Comparison of ENCODE assay signal across 9 cellular contexts in genomic region chr12:51183816-51184215, GRCh38. TPM values are rescaled to one million over a fixed set of nuclear protein-coding genes. Genes with fewer than 3 reads are reported as not detected.
DNase-seq lines count a peak whose midpoint lies in the region; ATAC-seq and TF ChIP-seq lines count a peak whose summit lies in the region.
"Had no signal": no experiment of that assay in that cellular context is flagged by ENCODE, and none has a peak within 500 bp of the region (broad histone marks: within the 10 kb centered on the region; RNA-seq: fewer than 3 reads in every experiment).

No MANE protein-coding gene starts in this region.

- H3K4me3 ChIP-seq in right atrium auricular region, result no peak overlapping the region
- H3K4me3 ChIP-seq in hepatocyte, result no peak overlapping the region
- H3K4me3 ChIP-seq: SJSA1 had no signal

- no peaks in the 10 kb centered on the region for H4K20me1 ChIP-seq in hepatocyte (ENCODE audit: insufficient read depth, poor library complexity, severe bottlenecking)

- TF ChIP-seq CTCF in right atrium auricular region (IDR thresholded peaks at IDR 0.05) (no peak), hepatocyte (IDR thresholded peaks at IDR 0.05; ENCODE audit: poor library complexity) (no peak)

- H3K4me2 ChIP-seq in hepatocyte, result no peak overlapping the region

- H3K27me3 ChIP-seq in right atrium auricular region (no peaks in the 10 kb centered on the region), hepatocyte (no peaks in the 10 kb centered on the region)
- H3K27me3 ChIP-seq: SJSA1 had no signal

- H3K36me3 ChIP-seq in right atrium auricular region, result no peaks in the 10 kb centered on the region
- H3K36me3 ChIP-seq in hepatocyte (replicated peaks; ENCODE audit: insufficient read depth, low read depth), result no peaks in the 10 kb centered on the region
- H3K36me3 ChIP-seq: SJSA1 had no signal

- ATAC-seq in Right ventricle myocardium inferior, result peak; percentile 74
- ATAC-seq in HG02798 (IDR thresholded peaks at IDR 0.05; ENCODE audit: poor library complexity, unreplicated experiment), result no peak
- no peak for ATAC-seq in HG02973 (IDR thresholded peaks at IDR 0.05; ENCODE audit: unreplicated experiment)

- DNase-seq in Right ventricle myocardium inferior (ENCODE audit: missing footprints) (no peak), right atrium auricular region (ENCODE audit: low spot score) (no peak), SW480 (ENCODE audit: low spot score) (peak; percentile 12), hepatocyte (ENCODE audit: low spot score) (peak; percentile 61), HCEC 1CT (no peak)
- DNase-seq in activated effector memory CD4-positive, alpha-beta T cell treated with anti-CD3 and anti-CD28 coated beads, Interleukin-2, amount 50 U/mL, for 16 hours, result no peak

- H3K4me1 ChIP-seq in right atrium auricular region (no peaks in the 10 kb centered on the region), hepatocyte (ENCODE audit: insufficient read depth) (no peaks in the 10 kb centered on the region)
- H3K4me1 ChIP-seq: SJSA1 had no signal

- 49% methylated on average over 3 of the region's 3 CpGs for WGBS in hepatocyte (ENCODE audit: low lambda C conversion rate, missing lambda C conversion rate)

- no peaks in the 10 kb centered on the region for H3K79me2 ChIP-seq in hepatocyte

- no peak overlapping the region for H2AFZ ChIP-seq in hepatocyte

- H3K9me3 ChIP-seq in right atrium auricular region, result no peaks in the 10 kb centered on the region
- H3K9me3 ChIP-seq in hepatocyte (ENCODE audit: low read depth), result no peaks in the 10 kb centered on the region
- H3K9me3 ChIP-seq: SJSA1 had no signal

- H3K27ac ChIP-seq in right atrium auricular region, result no peak overlapping the region
- no peak overlapping the region for H3K27ac ChIP-seq in hepatocyte
- H3K27ac ChIP-seq: SJSA1 had no signal

- no peaks in the 10 kb centered on the region for H3K9me2 ChIP-seq in hepatocyte (replicated peaks; ENCODE audit: insufficient read depth)

- intact Hi-C loops in Right ventricle myocardium inferior (cut with DNase I), result no loop called here

RNA-seq across cellular contexts. Expression of gene TFCP2, which starts 10.9 kb away (rescaled TPM):
- total RNA-seq in Right ventricle myocardium inferior (22.3 TPM), right atrium auricular region (1 to 10 TPM; 8.6 to 9.6 TPM), hepatocyte (10.4 and 11.6 TPM in 2 replicates)
- 6.9 and 8.6 TPM in 2 replicates for polyA plus RNA-seq in hepatocyte

RNA-seq across cellular contexts. Expression of gene POU6F1, which starts 34.0 kb away (rescaled TPM):
- total RNA-seq in Right ventricle myocardium inferior (8.6 TPM), right atrium auricular region (1 to 10 TPM; 3.0 to 6.0 TPM), hepatocyte (3.1 and 6.3 TPM in 2 replicates)
- 3.2 and 5.9 TPM in 2 replicates for polyA plus RNA-seq in hepatocyte

RNA-seq across cellular contexts. Expression of gene DAZAP2, which starts 54.8 kb away (rescaled TPM):
- total RNA-seq in Right ventricle myocardium inferior (136 TPM), right atrium auricular region (100 to 1,000 TPM; 193 to 309 TPM), hepatocyte (273 and 277 TPM in 2 replicates)
- 303 and 348 TPM in 2 replicates for polyA plus RNA-seq in hepatocyte

Comparison
In these comparisons a context has a peak if more than half of its experiments do, and no peak if none do; other contexts are left out.
1. DNase-seq: peak in SW480 (single experiment) and hepatocyte (single experiment); none in Right ventricle myocardium inferior (single experiment), right atrium auricular region (single experiment), activated effector memory CD4-positive, alpha-beta T cell treated with anti-CD3 and anti-CD28 coated beads, Interleukin-2, amount 50 U/mL, for 16 hours (single experiment) and HCEC 1CT (single experiment).